ENCODE assay signal across 1 cellular context in genomic region chr12:1845886-1846285, GRCh38.
TF ChIP-seq lines count a peak whose summit lies in the region.

No MANE protein-coding gene starts in this region.

TF ChIP-seq in HEK293, 187 proteins besides CTCF, POLR2A, EP300 and RAD21 (continued from another document):
- TF ChIP-seq, protein P1, sequence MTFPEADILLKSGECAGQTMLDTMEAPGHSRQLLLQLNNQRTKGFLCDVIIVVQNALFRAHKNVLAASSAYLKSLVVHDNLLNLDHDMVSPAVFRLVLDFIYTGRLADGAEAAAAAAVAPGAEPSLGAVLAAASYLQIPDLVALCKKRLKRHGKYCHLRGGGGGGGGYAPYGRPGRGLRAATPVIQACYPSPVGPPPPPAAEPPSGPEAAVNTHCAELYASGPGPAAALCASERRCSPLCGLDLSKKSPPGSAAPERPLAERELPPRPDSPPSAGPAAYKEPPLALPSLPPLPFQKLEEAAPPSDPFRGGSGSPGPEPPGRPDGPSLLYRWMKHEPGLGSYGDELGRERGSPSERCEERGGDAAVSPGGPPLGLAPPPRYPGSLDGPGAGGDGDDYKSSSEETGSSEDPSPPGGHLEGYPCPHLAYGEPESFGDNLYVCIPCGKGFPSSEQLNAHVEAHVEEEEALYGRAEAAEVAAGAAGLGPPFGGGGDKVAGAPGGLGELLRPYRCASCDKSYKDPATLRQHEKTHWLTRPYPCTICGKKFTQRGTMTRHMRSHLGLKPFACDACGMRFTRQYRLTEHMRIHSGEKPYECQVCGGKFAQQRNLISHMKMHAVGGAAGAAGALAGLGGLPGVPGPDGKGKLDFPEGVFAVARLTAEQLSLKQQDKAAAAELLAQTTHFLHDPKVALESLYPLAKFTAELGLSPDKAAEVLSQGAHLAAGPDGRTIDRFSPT (tag by site-specific recombination; IDR thresholded peaks at IDR 0.05): no peak
TF ChIP-seq in HEK293: peak in this region for 2.
